1 cellular context compared by ENCODE assay signal in the genomic region with DNA sequence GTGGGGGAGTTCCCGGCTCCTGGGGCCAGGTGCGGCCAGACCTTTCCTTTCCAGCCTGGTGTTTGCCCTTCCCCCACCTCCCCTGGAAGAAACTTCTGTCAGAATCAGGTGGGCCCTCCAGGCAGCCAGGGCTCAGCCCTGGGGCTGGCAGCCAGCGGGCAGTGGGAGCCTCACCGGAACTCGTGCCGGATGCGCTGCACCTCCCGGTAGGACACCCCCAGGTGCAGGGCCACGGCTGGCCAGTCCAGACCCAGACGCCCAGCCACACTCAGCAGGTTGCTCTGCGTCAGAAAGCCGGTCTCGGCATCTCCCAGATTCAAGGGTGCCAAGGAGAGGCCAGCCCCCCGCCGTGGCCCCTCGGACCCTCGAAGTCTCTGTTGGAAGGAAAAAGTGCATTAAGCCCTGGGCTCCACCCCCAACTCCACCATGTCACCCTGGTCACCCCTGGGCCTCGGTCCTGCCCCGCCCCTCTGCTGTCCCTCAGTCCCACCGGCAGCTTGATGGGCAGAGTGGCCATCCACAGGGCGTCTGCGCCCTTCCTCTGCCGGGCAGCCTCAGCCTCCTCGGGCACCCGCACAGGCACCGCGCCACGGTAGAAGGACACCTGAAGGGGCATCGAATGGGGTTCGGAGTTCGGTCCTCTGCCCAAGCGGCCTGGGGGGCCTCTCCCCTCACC.
TF ChIP-seq lines count a peak whose summit lies in the region.

No MANE protein-coding gene starts in this region.

TF ChIP-seq in HCT116, 20 proteins besides CTCF, POLR2A, EP300 and RAD21:
- TF ChIP-seq YY1 (IDR thresholded peaks at IDR 0.05; ENCODE audit: extremely low read depth, insufficient replicate concordance, low read depth, low read length) (no peak), CEBPB (IDR thresholded peaks at IDR 0.05; ENCODE audit: low read depth) (no peak), SP1 (IDR thresholded peaks at IDR 0.05; ENCODE audit: low read depth) (no peak), ZNF274 (IDR thresholded peaks at IDR 0.05; ENCODE audit: low read depth, low read length) (no peak), CBX3 (IDR thresholded peaks at IDR 0.05; ENCODE audit: low read depth) (no peak), JUND (IDR thresholded peaks at IDR 0.05) (no peak), SRF (IDR thresholded peaks at IDR 0.05; ENCODE audit: low read depth) (no peak), EZH2phosphoT487 (IDR thresholded peaks at IDR 0.05; ENCODE audit: borderline replicate concordance) (no peak), FOSL1 (IDR thresholded peaks at IDR 0.05; ENCODE audit: low read depth) (no peak)
- TF ChIP-seq, protein P1, sequence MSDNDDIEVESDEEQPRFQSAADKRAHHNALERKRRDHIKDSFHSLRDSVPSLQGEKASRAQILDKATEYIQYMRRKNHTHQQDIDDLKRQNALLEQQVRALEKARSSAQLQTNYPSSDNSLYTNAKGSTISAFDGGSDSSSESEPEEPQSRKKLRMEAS (IDR thresholded peaks at IDR 0.05): no peak
